1 cellular context compared by ENCODE assay signal in genomic region chr12:120495189-120495722, GRCh38.
TF ChIP-seq lines count a peak whose summit lies in the region.

No MANE protein-coding gene starts in this region.

TF ChIP-seq in HepG2, 621 proteins besides CTCF, POLR2A, EP300 and RAD21:
- TF ChIP-seq ZSCAN29 (CRISPR knock-in tag; conservative IDR thresholded peaks at IDR 0.05) (no peak), SKIL (CRISPR knock-in tag; IDR thresholded peaks at IDR 0.05; ENCODE audit: borderline replicate concordance) (peak; percentile 36; the same call in 1 of the 2 replicates), ZC3H13 (CRISPR knock-in tag; IDR thresholded peaks at IDR 0.05) (0 out of 2 replicates have a peak, but pooled peaks have one; percentile 42), ZNF33A (CRISPR knock-in tag; IDR thresholded peaks at IDR 0.05; ENCODE audit: borderline replicate concordance) (no peak), ZNF30 (CRISPR knock-in tag; IDR thresholded peaks at IDR 0.05) (no peak), PHF8 (CRISPR knock-in tag; IDR thresholded peaks at IDR 0.05) (no peak), ZNF883 (CRISPR knock-in tag; IDR thresholded peaks at IDR 0.05; ENCODE audit: not compliant biosample characterization) (no peak), RFXANK (CRISPR knock-in tag; IDR thresholded peaks at IDR 0.05) (no peak), ZNF329 (CRISPR knock-in tag; IDR thresholded peaks at IDR 0.05; ENCODE audit: low read depth) (no peak), HOMEZ (CRISPR knock-in tag; IDR thresholded peaks at IDR 0.05; ENCODE audit: low read depth) (no peak), FOXC1 (CRISPR knock-in tag; IDR thresholded peaks at IDR 0.05; ENCODE audit: borderline replicate concordance) (0 out of 2 replicates have a peak, but pooled peaks have one; percentile 9), MAX (IDR thresholded peaks at IDR 0.05) (no peak), KLF15 (CRISPR knock-in tag; IDR thresholded peaks at IDR 0.05; ENCODE audit: borderline replicate concordance) (no peak), E2F1 (CRISPR knock-in tag; IDR thresholded peaks at IDR 0.05) (no peak), SALL1 (CRISPR knock-in tag; IDR thresholded peaks at IDR 0.05) (no peak), ZNF558 (CRISPR knock-in tag; IDR thresholded peaks at IDR 0.05; ENCODE audit: borderline replicate concordance) (no peak), ZNF510 (CRISPR knock-in tag; IDR thresholded peaks at IDR 0.05; ENCODE audit: low read depth) (no peak), MTA1 (CRISPR knock-in tag; IDR thresholded peaks at IDR 0.05; ENCODE audit: borderline replicate concordance) (no peak), MED1 (CRISPR knock-in tag; IDR thresholded peaks at IDR 0.05) (no peak), ZBTB26 (CRISPR knock-in tag; IDR thresholded peaks at IDR 0.05; ENCODE audit: borderline replicate concordance) (no peak), ZNF746 (CRISPR knock-in tag; IDR thresholded peaks at IDR 0.05) (0 out of 2 replicates have a peak, but pooled peaks have one; percentile 17), TBX3 (IDR thresholded peaks at IDR 0.05; ENCODE audit: borderline replicate concordance) (no peak), ZFYVE20 (CRISPR knock-in tag; IDR thresholded peaks at IDR 0.05; ENCODE audit: borderline replicate concordance, low read depth) (0 out of 2 replicates have a peak, but pooled peaks have one; percentile 20), HNF1A (IDR thresholded peaks at IDR 0.05; ENCODE audit: low read depth) (no peak), HNF1A (CRISPR knock-in tag; IDR thresholded peaks at IDR 0.05; ENCODE audit: borderline replicate concordance) (no peak), SRSF4 (IDR thresholded peaks at IDR 0.05; ENCODE audit: low read depth, low read length, poor library complexity, severe bottlenecking) (no peak), ZNF549 (CRISPR knock-in tag; IDR thresholded peaks at IDR 0.05) (no peak)
